Comparison of ENCODE assay signal across 8 cellular contexts in the genomic region with DNA sequence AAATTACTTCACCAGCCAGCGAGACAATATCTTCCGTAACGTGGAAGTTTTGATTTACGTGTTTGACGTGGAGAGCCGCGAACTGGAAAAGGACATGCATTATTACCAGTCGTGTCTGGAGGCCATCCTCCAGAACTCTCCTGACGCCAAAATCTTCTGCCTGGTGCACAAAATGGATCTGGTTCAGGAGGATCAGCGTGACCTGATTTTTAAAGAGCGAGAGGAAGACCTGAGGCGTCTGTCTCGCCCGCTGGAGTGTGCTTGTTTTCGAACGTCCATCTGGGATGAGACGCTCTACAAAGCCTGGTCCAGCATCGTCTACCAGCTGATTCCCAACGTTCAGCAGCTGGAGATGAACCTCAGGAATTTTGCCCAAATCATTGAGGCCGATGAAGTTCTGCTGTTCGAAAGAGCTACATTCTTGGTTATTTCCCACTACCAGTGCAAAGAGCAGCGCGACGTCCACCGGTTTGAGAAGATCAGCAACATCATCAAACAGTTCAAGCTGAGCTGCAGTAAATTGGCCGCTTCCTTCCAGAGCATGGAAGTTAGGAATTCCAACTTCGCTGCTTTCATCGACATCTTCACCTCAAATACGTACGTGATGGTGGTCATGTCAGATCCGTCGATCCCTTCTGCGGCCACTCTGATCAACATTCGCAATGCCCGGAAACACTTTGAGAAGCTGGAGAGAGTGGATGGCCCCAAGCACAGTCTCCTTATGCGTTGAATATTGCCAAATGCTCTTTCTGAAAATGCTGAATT. TPM values are rescaled to one million over a fixed set of nuclear protein-coding genes. Genes with fewer than 3 reads are reported as not detected.
DNase-seq lines count a peak whose midpoint lies in the region; ATAC-seq and TF ChIP-seq lines count a peak whose summit lies in the region.

No MANE protein-coding gene starts in this region.

- CTCF ChIA-PET in CD4-positive, alpha-beta T cell (lab: Charles Lee), result interaction anchor here (1.0 to 1.9 kb wide), 4 partner anchors 52 to 415 kb away, joined by 3 to 18 read pairs (median 9); no protein-coding TSS in a partner anchor
- CTCF ChIA-PET in WTC11 (lab: Charles Lee), result interaction anchor here (1.3 to 7.3 kb wide), 3 partner anchors 124 to 415 kb away, joined by 3 to 58 read pairs (median 37); no protein-coding TSS in a partner anchor

- no peaks in the 10 kb centered on the region for H3K27me3 Mint-ChIP-seq in CD4-positive, alpha-beta T cell
- H3K27me3 Mint-ChIP-seq in WTC11 (ENCODE audit: low read depth), result no peaks in the 10 kb centered on the region

- peaks cover 26 to 34% of the 10 kb centered on the region in 2 experiments for H3K4me1 ChIP-seq in neutrophil (ENCODE audit: control insufficient read depth in 1 of 2, insufficient read depth in 1 of 2, low read depth in 1 of 2, low read length in 1 of 2)

- peak overlapping the region; percentile 93 for H3K27ac ChIP-seq in CD4-positive, alpha-beta T cell (ENCODE audit: low read depth, low read length)
- H3K27ac ChIP-seq in neutrophil, result peak overlapping the region; percentile 97

- intact Hi-C loops in CD4-positive, alpha-beta T cell (cut with DNase I, micrococcal nuclease), result loop anchor here (1.0 to 10.0 kb wide), 10 partner anchors 49 to 405 kb away; a partner anchor contains a TSS

- peak overlapping the region; percentile 97 for H3K4me3 Mint-ChIP-seq in CD4-positive, alpha-beta T cell
- H3K4me3 Mint-ChIP-seq in WTC11, result peak overlapping the region; percentile 87

- H3K4me1 Mint-ChIP-seq in CD4-positive, alpha-beta T cell (ENCODE audit: low read depth), result peaks cover 50% of the 10 kb centered on the region
- H3K4me1 Mint-ChIP-seq in WTC11, result peaks cover 44% of the 10 kb centered on the region

- POLR2A ChIA-PET in CD4-positive, alpha-beta T cell (lab: Charles Lee), result interaction anchor here (0.9 to 2.9 kb wide), 10 partner anchors 9 to 330 kb away, joined by 4 to 37 read pairs (median 6); a partner anchor contains a TSS
- POLR2A ChIA-PET in WTC11 (lab: Charles Lee), result interaction anchor here (0.6 to 1.8 kb wide), 3 partner anchors 181 to 1604 kb away, joined by 3 to 8 read pairs (median 7); a partner anchor contains a TSS

- DNase-seq in CD4-positive, alpha-beta T cell, result peak in 1 of 10 experiments; percentile 4
- DNase-seq in WTC11 (ENCODE audit: low spot score) (no peak), fibroblast of villous mesenchyme (ENCODE audit: low read depth) (peak; percentile 46), NCI-H524 treated with DMSO at 0.1 percent for 48 hours (lab: John Stamatoyannopoulos, UW) (no peak)
- DNase-seq in stimulated activated CD4-positive, alpha-beta T cell treated with anti-CD3 and anti-CD28 coated beads, Interleukin-4, amount 100 ng/mL, for 4 hours, result no peak

- peak overlapping the region; percentile 99 for H3K27ac Mint-ChIP-seq in CD4-positive, alpha-beta T cell
- H3K27ac Mint-ChIP-seq in WTC11, result peak overlapping the region; percentile 64

- H3K36me3 Mint-ChIP-seq in CD4-positive, alpha-beta T cell (ENCODE audit: low read depth), result peaks cover 35% of the 10 kb centered on the region
- H3K36me3 Mint-ChIP-seq in WTC11, result no peaks in the 10 kb centered on the region

- TF ChIP-seq CTCF in CD4-positive, alpha-beta T cell (IDR thresholded peaks at IDR 0.05), result no peak
- no peak for TF ChIP-seq CTCF in WTC11 (IDR thresholded peaks at IDR 0.05)
- TF ChIP-seq CTCF in fibroblast of villous mesenchyme (IDR thresholded peaks at IDR 0.05; ENCODE audit: insufficient read depth, low read depth, low read length), result no peak
- TF ChIP-seq CTCF in neutrophil (IDR thresholded peaks at IDR 0.05), result no peak

- no peaks in the 10 kb centered on the region for H3K9me3 ChIP-seq in CD4-positive, alpha-beta T cell (ENCODE audit: control insufficient read depth, low read length)
- no peaks in the 10 kb centered on the region for H3K9me3 ChIP-seq in neutrophil

- H3K36me3 ChIP-seq in neutrophil, result no peaks in the 10 kb centered on the region

- no peaks in the 10 kb centered on the region for H3K9me3 Mint-ChIP-seq in CD4-positive, alpha-beta T cell
- H3K9me3 Mint-ChIP-seq in WTC11, result no peaks in the 10 kb centered on the region

- ATAC-seq in CD4-positive, alpha-beta T cell (ENCODE audit: poor library complexity), result peak; percentile 3
- peak; percentile 1 for ATAC-seq in HG03354 (IDR thresholded peaks at IDR 0.05; ENCODE audit: poor library complexity, severe bottlenecking, unreplicated experiment)
- no peak for ATAC-seq in WTC11
- no peak for ATAC-seq in HG03097 (IDR thresholded peaks at IDR 0.05; ENCODE audit: low FRiP score, unreplicated experiment)

- no peaks in the 10 kb centered on the region for H3K27me3 ChIP-seq in CD4-positive, alpha-beta T cell (ENCODE audit: control insufficient read depth, insufficient read depth, low read length)
- H3K27me3 ChIP-seq in neutrophil, result no peaks in the 10 kb centered on the region

- H3K4me3 ChIP-seq in fibroblast of villous mesenchyme (ENCODE audit: low read depth, low read length) (peak overlapping the region; percentile 91), neutrophil (ENCODE audit: low read depth in 1 of 2, low read length in 1 of 2) (peak overlapping the region; percentile 76 to 99)

TF ChIP-seq in WTC11, 78 proteins besides CTCF, POLR2A, EP300 and RAD21:
- TF ChIP-seq SP1 (CRISPR knock-in tag; conservative IDR thresholded peaks at IDR 0.05) (no peak), NR3C1 (CRISPR knock-in tag; conservative IDR thresholded peaks at IDR 0.05; ENCODE audit: low read depth) (0 out of 2 replicates have a peak, but pooled peaks have one; percentile 14)

RNA-seq across cellular contexts. Expression of a gene that starts 0.8 kb away (rescaled TPM):
- total RNA-seq in CD4-positive, alpha-beta T cell, result 10 to 100 TPM; 34.4 to 34.7 TPM
- total RNA-seq in WTC11 (2021) (48.0 to 50.1 TPM (median 48.7 TPM) in 3 replicates), fibroblast of villous mesenchyme (45.4 and 55.3 TPM in 2 replicates)

RNA-seq across cellular contexts. Expression of a gene that starts 17.0 kb away (rescaled TPM):
- total RNA-seq in CD4-positive, alpha-beta T cell, result under 1 TPM; 0.19 to 0.34 TPM
- total RNA-seq in WTC11 (2021) (0.02 to 0.09 TPM (median 0.09 TPM) in 3 replicates), fibroblast of villous mesenchyme (not detected in 2 replicates)

RNA-seq across cellular contexts. Expression of a gene that starts 52.6 kb away (rescaled TPM):
- total RNA-seq in CD4-positive, alpha-beta T cell, result 10 to 100 TPM; 14.9 to 17.2 TPM
- 37.9 to 43.3 TPM (median 39.8 TPM) in 3 replicates for total RNA-seq in WTC11 (2021)
- total RNA-seq in fibroblast of villous mesenchyme, result 16.8 and 23.7 TPM in 2 replicates

Comparison
In these comparisons a context has a peak if more than half of its experiments do, and no peak if none do; other contexts are left out.
1. ATAC-seq: peak in CD4-positive, alpha-beta T cell (single experiment) and HG03354 (single experiment); none in WTC11 (single experiment) and HG03097 (single experiment).